In genomic region chr17:77271421-77271820, GRCh38 we compare ENCODE assay signal across 20 cellular contexts.
A peak's percentile ranks its signal among the peaks of the same experiment; 100 is the strongest.
DNase-seq lines count a peak whose midpoint lies in the region; ATAC-seq, FAIRE-seq and TF ChIP-seq lines count a peak whose summit lies in the region.
"Had no signal": no experiment of that assay in that cellular context is flagged by ENCODE, and none has a peak within 500 bp of the region (broad histone marks: within the 10 kb centered on the region; RNA-seq: fewer than 3 reads in every experiment).

No MANE protein-coding gene starts in this region.

- H3K27me3 Mint-ChIP-seq in dendritic cell treated with granulocyte-macrophage colony-stimulating factor and Interleukin-4, amounts not matched to agents 40 ng/mL and 50 ng/mL, for 4 days = no peaks in the 10 kb centered on the region
- H3K27me3 Mint-ChIP-seq in activated T-cell treated with anti-CD3 and anti-CD28 coated beads, Interleukin-2, amount 50 U/mL, for 72 hours (ENCODE audit: low read depth) = no peaks in the 10 kb centered on the region

- H3K9me2 ChIP-seq in PC-3 (replicated peaks; ENCODE audit: low read length) = no peaks in the 10 kb centered on the region

- peak overlapping the region; percentile 89 for H3K4me3 Mint-ChIP-seq in dendritic cell treated with granulocyte-macrophage colony-stimulating factor and Interleukin-4, amounts not matched to agents 40 ng/mL and 50 ng/mL, for 4 days
- no peak overlapping the region for H3K4me3 Mint-ChIP-seq in activated T-cell treated with anti-CD3 and anti-CD28 coated beads, Interleukin-2, amount 50 U/mL, for 72 hours
- H3K4me3 Mint-ChIP-seq: CD4-positive, alpha-beta memory T cell had no signal

- H3K27me3 ChIP-seq in PC-3 (ENCODE audit: low read length) (no peaks in the 10 kb centered on the region), osteoblast (ENCODE audit: insufficient read depth, low read length) (no peaks in the 10 kb centered on the region)
- H3K27me3 ChIP-seq: BE2C had no signal

- CTCF ChIA-PET in PC-3 (lab: Charles Lee) = no interaction called here

- no peak overlapping the region for H3K9ac ChIP-seq in PC-3 (ENCODE audit: low read length)

- no peak overlapping the region for H3K4me2 ChIP-seq in PC-3 (ENCODE audit: low read length)
- no peak overlapping the region for H3K4me2 ChIP-seq in osteoblast (ENCODE audit: insufficient read depth, low read length)
- H3K4me2 ChIP-seq: A549 had no signal

- no peak overlapping the region for H2AFZ ChIP-seq in PC-3 (ENCODE audit: low read length)
- no peak overlapping the region for H2AFZ ChIP-seq in osteoblast (ENCODE audit: low read length)

- H3K79me2 ChIP-seq in PC-3 (ENCODE audit: low read length) (no peaks in the 10 kb centered on the region), osteoblast (ENCODE audit: insufficient read depth, low read length) (no peaks in the 10 kb centered on the region)

- POLR2A ChIA-PET in PC-3 (lab: Charles Lee; ENCODE audit: unreplicated experiment) = no interaction called here

- ATAC-seq in PC-3 = no peak
- ATAC-seq in activated T-cell treated with anti-CD3 and anti-CD28 coated beads, Interleukin-2, amount 50 U/mL, for 72 hours (replicated peaks in 1 of 2) = no peak

- DNase-seq in HTR-8/SVneo (ENCODE audit: insufficient read length, low spot score) = no peak
- DNase-seq in left kidney (ENCODE audit: low read depth, low spot score) = peak; percentile 78
- DNase-seq in PC-3 = no peak
- DNase-seq in osteoblast (ENCODE audit: insufficient read length, low spot score, missing footprints) = no peak
- no peak for DNase-seq in activated T-cell treated with anti-CD3 and anti-CD28 coated beads, Interleukin-2, amount 50 U/mL, for 72 hours
- DNase-seq in NCI-H226 = no peak
- DNase-seq: BE2C; CD4-positive, alpha-beta memory T cell; DMS153; DMS79 treated with DMSO at 0.1 percent for 48 hours; EL; GF-D8; HCEC 1CT had no signal

- peaks cover 14% of the 10 kb centered on the region; the same call in 1 of the 2 replicates for H3K4me1 ChIP-seq in PC-3 (ENCODE audit: insufficient read depth, low read length)
- H3K4me1 ChIP-seq in osteoblast (ENCODE audit: insufficient read depth, low read length) = no peaks in the 10 kb centered on the region
- H3K4me1 ChIP-seq: A549, BE2C had no signal

- no peak overlapping the region for H3K4me3 ChIP-seq in PC-3 (ENCODE audit: low read length)
- no peak overlapping the region for H3K4me3 ChIP-seq in osteoblast (ENCODE audit: insufficient read depth, low read length)
- H3K4me3 ChIP-seq: A549 had no signal

- no peaks in the 10 kb centered on the region for H3F3A ChIP-seq in PC-3 (ENCODE audit: low read length, unreplicated experiment)

- H3K9me3 ChIP-seq in PC-3 (ENCODE audit: low read length) (no peaks in the 10 kb centered on the region), osteoblast (ENCODE audit: low read depth, low read length) (no peaks in the 10 kb centered on the region)
- H3K9me3 ChIP-seq: A549, BE2C had no signal

- FAIRE-seq in HTR-8/SVneo (lab: Jason Lieb, UNC) = peak; percentile 13
- FAIRE-seq: A549, D721Med, GM19239, H1 had no signal

- no peaks in the 10 kb centered on the region for H3K9me3 Mint-ChIP-seq in dendritic cell treated with granulocyte-macrophage colony-stimulating factor and Interleukin-4, amounts not matched to agents 40 ng/mL and 50 ng/mL, for 4 days
- H3K9me3 Mint-ChIP-seq in activated T-cell treated with anti-CD3 and anti-CD28 coated beads, Interleukin-2, amount 50 U/mL, for 72 hours = no peaks in the 10 kb centered on the region
- H3K9me3 Mint-ChIP-seq: CD4-positive, alpha-beta memory T cell had no signal

- H3K27ac Mint-ChIP-seq in dendritic cell treated with granulocyte-macrophage colony-stimulating factor and Interleukin-4, amounts not matched to agents 40 ng/mL and 50 ng/mL, for 4 days = no peak overlapping the region
- H3K27ac Mint-ChIP-seq in activated T-cell treated with anti-CD3 and anti-CD28 coated beads, Interleukin-2, amount 50 U/mL, for 72 hours = no peak overlapping the region
- H3K27ac Mint-ChIP-seq: CD4-positive, alpha-beta memory T cell had no signal

- intact Hi-C loops in dendritic cell treated with granulocyte-macrophage colony-stimulating factor and Interleukin-4, amounts not matched to agents 40 ng/mL and 50 ng/mL, for 4 days (cut with micrococcal nuclease) = no loop called here
- intact Hi-C loops in PC-3 (cut with micrococcal nuclease) = no loop called here

- H3K27ac ChIP-seq in PC-3 (ENCODE audit: low read length) (no peak overlapping the region), osteoblast (ENCODE audit: low read depth, low read length) (no peak overlapping the region)
- H3K27ac ChIP-seq: A549, C4-2B, HL-60 had no signal

- no TSS peak for BruUV-seq in PC-3 (replicated peaks; lab: Mats Ljungman, UMichigan)

- H3K36me3 ChIP-seq in PC-3 (ENCODE audit: low read depth, low read length) = no peaks in the 10 kb centered on the region
- no peaks in the 10 kb centered on the region for H3K36me3 ChIP-seq in osteoblast (ENCODE audit: insufficient read depth, low read length)
- H3K36me3 ChIP-seq: BE2C had no signal

- TF ChIP-seq CTCF in PC-3 (conservative IDR thresholded peaks at IDR 0.05; ENCODE audit: low read depth, low read length) (no peak), osteoblast (IDR thresholded peaks at IDR 0.05; ENCODE audit: extremely low read depth, low read depth, low read length) (no peak)

- H3K36me3 Mint-ChIP-seq in dendritic cell treated with granulocyte-macrophage colony-stimulating factor and Interleukin-4, amounts not matched to agents 40 ng/mL and 50 ng/mL, for 4 days (ENCODE audit: low read depth) = peaks cover 43% of the 10 kb centered on the region
- no peaks in the 10 kb centered on the region for H3K36me3 Mint-ChIP-seq in activated T-cell treated with anti-CD3 and anti-CD28 coated beads, Interleukin-2, amount 50 U/mL, for 72 hours (ENCODE audit: insufficient read depth in 2 of 2)
- H3K36me3 Mint-ChIP-seq: CD4-positive, alpha-beta memory T cell had no signal

- H3K4me1 Mint-ChIP-seq in dendritic cell treated with granulocyte-macrophage colony-stimulating factor and Interleukin-4, amounts not matched to agents 40 ng/mL and 50 ng/mL, for 4 days (ENCODE audit: low read depth) = peaks cover 73% of the 10 kb centered on the region
- no peaks in the 10 kb centered on the region for H3K4me1 Mint-ChIP-seq in activated T-cell treated with anti-CD3 and anti-CD28 coated beads, Interleukin-2, amount 50 U/mL, for 72 hours (ENCODE audit: low read depth)
- H3K4me1 Mint-ChIP-seq: CD4-positive, alpha-beta memory T cell had no signal

- H4K20me1 ChIP-seq in PC-3 (ENCODE audit: low read length) = no peaks in the 10 kb centered on the region
- no peaks in the 10 kb centered on the region for H4K20me1 ChIP-seq in osteoblast (ENCODE audit: insufficient read depth, low read length)
